1 cellular context compared by ENCODE assay signal in genomic region chr1:52920791-52921291, GRCh38.
TF ChIP-seq lines count a peak whose summit lies in the region.

No MANE protein-coding gene starts in this region.

TF ChIP-seq in HepG2, 621 proteins besides CTCF, POLR2A, EP300 and RAD21 (continued from another document and continues in another):
- TF ChIP-seq TFDP2 (CRISPR knock-in tag; IDR thresholded peaks at IDR 0.05) = no peak
- no peak for TF ChIP-seq HOMEZ (CRISPR knock-in tag; IDR thresholded peaks at IDR 0.05; ENCODE audit: low read depth)
- no peak for TF ChIP-seq HHEX (CRISPR knock-in tag; IDR thresholded peaks at IDR 0.05)
- TF ChIP-seq KLF6 (CRISPR knock-in tag; IDR thresholded peaks at IDR 0.05) = no peak
- no peak for TF ChIP-seq ZNF441 (CRISPR knock-in tag; IDR thresholded peaks at IDR 0.05; ENCODE audit: borderline replicate concordance)
- TF ChIP-seq ZNF580 (CRISPR knock-in tag; IDR thresholded peaks at IDR 0.05; ENCODE audit: borderline replicate concordance, low read depth) = no peak
- TF ChIP-seq ZNF576 (CRISPR knock-in tag; IDR thresholded peaks at IDR 0.05) = no peak
- TF ChIP-seq GATA4 (IDR thresholded peaks at IDR 0.05; ENCODE audit: borderline replicate concordance, low read depth) = no peak
- TF ChIP-seq ATF6 (CRISPR knock-in tag; conservative IDR thresholded peaks at IDR 0.05) = 0 out of 2 replicates have a peak, but pooled peaks have one; percentile 50
- no peak for TF ChIP-seq ZNF639 (CRISPR knock-in tag; conservative IDR thresholded peaks at IDR 0.05)
- TF ChIP-seq ZNF496 (CRISPR knock-in tag; IDR thresholded peaks at IDR 0.05; ENCODE audit: insufficient replicate concordance) = no peak
- TF ChIP-seq HBP1 (CRISPR knock-in tag; IDR thresholded peaks at IDR 0.05; ENCODE audit: low read depth) = no peak
- no peak for TF ChIP-seq ZSCAN9 (CRISPR knock-in tag; IDR thresholded peaks at IDR 0.05; ENCODE audit: borderline replicate concordance)
- no peak for TF ChIP-seq ZNF121 (CRISPR knock-in tag; IDR thresholded peaks at IDR 0.05)
- TF ChIP-seq NKX3-1 (CRISPR knock-in tag; IDR thresholded peaks at IDR 0.05) = no peak
- no peak for TF ChIP-seq ZIK1 (CRISPR knock-in tag; IDR thresholded peaks at IDR 0.05; ENCODE audit: borderline replicate concordance, low read depth)
- no peak for TF ChIP-seq IKZF4 (CRISPR knock-in tag; IDR thresholded peaks at IDR 0.05; ENCODE audit: borderline replicate concordance, low read depth, not compliant biosample characterization)
- TF ChIP-seq ZBTB44 (CRISPR knock-in tag; IDR thresholded peaks at IDR 0.05) = no peak
- TF ChIP-seq ZNF564 (CRISPR knock-in tag; IDR thresholded peaks at IDR 0.05) = 0 out of 2 replicates have a peak, but pooled peaks have one; percentile 7
- TF ChIP-seq FIP1L1 (IDR thresholded peaks at IDR 0.05; ENCODE audit: borderline replicate concordance, insufficient read depth, low read depth, low read length) = no peak
- no peak for TF ChIP-seq NFAT5 (CRISPR knock-in tag; IDR thresholded peaks at IDR 0.05)
- TF ChIP-seq ZFAT (CRISPR knock-in tag; conservative IDR thresholded peaks at IDR 0.05) = no peak
- TF ChIP-seq ASH2L (IDR thresholded peaks at IDR 0.05; ENCODE audit: insufficient read length, low read depth, low read length) = no peak
- no peak; the same call in 1 of the 2 replicates for TF ChIP-seq GATAD2A (CRISPR knock-in tag; IDR thresholded peaks at IDR 0.05)
- TF ChIP-seq ARNT2 (CRISPR knock-in tag; IDR thresholded peaks at IDR 0.05; ENCODE audit: low read depth) = no peak
- TF ChIP-seq NR2F1 (CRISPR knock-in tag; IDR thresholded peaks at IDR 0.05) = no peak
- no peak for TF ChIP-seq PHF20 (CRISPR knock-in tag; IDR thresholded peaks at IDR 0.05)
- no peak for TF ChIP-seq ARID3A (IDR thresholded peaks at IDR 0.05; ENCODE audit: low read depth, low read length)
- TF ChIP-seq ZNF549 (CRISPR knock-in tag; IDR thresholded peaks at IDR 0.05) = no peak
- no peak for TF ChIP-seq ZNF644 (CRISPR knock-in tag; IDR thresholded peaks at IDR 0.05; ENCODE audit: low read depth)
- TF ChIP-seq DNMT3B (CRISPR knock-in tag; conservative IDR thresholded peaks at IDR 0.05) = no peak
- TF ChIP-seq ZNF878 (CRISPR knock-in tag; IDR thresholded peaks at IDR 0.05) = no peak
- no peak for TF ChIP-seq NONO (IDR thresholded peaks at IDR 0.05)
- no peak for TF ChIP-seq NONO (CRISPR knock-in tag; conservative IDR thresholded peaks at IDR 0.05)
- TF ChIP-seq SOX5 (CRISPR knock-in tag; IDR thresholded peaks at IDR 0.05; ENCODE audit: borderline replicate concordance) = 0 out of 2 replicates have a peak, but pooled peaks have one; percentile 33
- TF ChIP-seq ZNF672 (CRISPR knock-in tag; IDR thresholded peaks at IDR 0.05) = no peak
- TF ChIP-seq NAIF1 (CRISPR knock-in tag; IDR thresholded peaks at IDR 0.05; ENCODE audit: borderline replicate concordance) = peak; percentile 55; the same call in 1 of the 2 replicates
- no peak for TF ChIP-seq CEBPB (IDR thresholded peaks at IDR 0.05; ENCODE audit: borderline replicate concordance, low read depth, low read length)
- TF ChIP-seq DMTF1 (CRISPR knock-in tag; IDR thresholded peaks at IDR 0.05) = no peak
- TF ChIP-seq E2F5 (CRISPR knock-in tag; conservative IDR thresholded peaks at IDR 0.05) = no peak
- 0 out of 2 replicates have a peak, but pooled peaks have one; percentile 22 for TF ChIP-seq GLI4 (CRISPR knock-in tag; IDR thresholded peaks at IDR 0.05; ENCODE audit: borderline replicate concordance)
